9 cellular contexts compared by ENCODE assay signal in genomic region chr11:859394-860131, GRCh38. TPM values are rescaled to one million over a fixed set of nuclear protein-coding genes. Genes with fewer than 3 reads are reported as not detected.
DNase-seq lines count a peak whose midpoint lies in the region; ATAC-seq, FAIRE-seq and TF ChIP-seq lines count a peak whose summit lies in the region.
"Had no signal": no experiment of that assay in that cellular context is flagged by ENCODE, and none has a peak within 500 bp of the region (broad histone marks: within the 10 kb centered on the region; RNA-seq: fewer than 3 reads in every experiment).

No MANE protein-coding gene starts in this region.

- H3K9ac ChIP-seq in K562 (ENCODE audit: insufficient read depth in 1 of 2, low read depth in 2 of 2, low read length in 2 of 2) = peak overlapping the region in 1 of 2 experiments; percentile 84; a peak in 2 of 4 replicates

- CTCF ChIA-PET in K562 (lab: Yijun Ruan, JAX; ENCODE audit: low intra/inter-chr PET ratio) = no interaction called here

- ATAC-seq in K562 = peak; percentile 53
- no peak for ATAC-seq in HG03097 (IDR thresholded peaks at IDR 0.05; ENCODE audit: low FRiP score, unreplicated experiment)

- 31% methylated on average over 18 of the region's 31 CpGs for WGBS in K562 (ENCODE audit: insufficient coverage, low coverage, missing lambda C conversion rate)

- no peak overlapping the region for H3K4me3 ChIP-seq in K562

- DNase-seq in Ammon's horn (ENCODE audit: low spot score) = peak; percentile 89
- DNase-seq in NCI-H1694 (lab: John Stamatoyannopoulos, UW) = peak; percentile 78
- peak; percentile 55 to 70 (median 60) for DNase-seq in K562 (ENCODE audit: extremely low read depth in 1 of 4, low spot score in 3 of 4)
- DNase-seq in left kidney (ENCODE audit: low read depth, low spot score) = peak; percentile 66
- no peak for DNase-seq in stimulated activated CD4-positive, alpha-beta T cell treated with anti-CD3 and anti-CD28 coated beads, Interleukin-4, amount 100 ng/mL, for 4 hours
- no peak for DNase-seq in GM19240 (ENCODE audit: insufficient read length, low spot score)
- DNase-seq in activated gamma-delta T cell (lab: John Stamatoyannopoulos, UW) = no peak

- H3K9me1 ChIP-seq in K562 (ENCODE audit: control insufficient read depth, insufficient read depth, low read length) = peaks cover 5% of the 10 kb centered on the region

- BruUV-seq in K562 (replicated peaks; lab: Mats Ljungman, UMichigan) = no TSS peak

- TF ChIP-seq RAD21 in K562 (CRISPR knock-in tag; conservative IDR thresholded peaks at IDR 0.05 in 1 of 2, IDR thresholded peaks at IDR 0.05 in 1 of 2) = no peak

- no peaks in the 10 kb centered on the region for H3K36me3 ChIP-seq in K562 (ENCODE audit: control insufficient read depth, insufficient read depth, low read length)

- POLR2A ChIA-PET in K562 (lab: Yijun Ruan, JAX) = interaction anchor here (0.7 to 1.8 kb wide), 7 partner anchors 15 to 892 kb away, joined by 3 to 13 read pairs (median 3); partner anchors contain the start of genes POLR2L and TSPAN4

- no peaks in the 10 kb centered on the region for H3K9me3 ChIP-seq in K562 (replicated peaks; ENCODE audit: control insufficient read depth, insufficient read depth, low read depth, low read length)

- H3K27ac ChIP-seq in K562 (ENCODE audit: extremely low read depth, low read depth, low read length) = no peak overlapping the region

- no peak for TF ChIP-seq EP300 in K562 (IDR thresholded peaks at IDR 0.05; ENCODE audit: low read length)

- peaks cover 20% of the 10 kb centered on the region for H4K20me1 ChIP-seq in K562 (replicated peaks; ENCODE audit: control insufficient read depth, insufficient read depth, low read length)

- in situ Hi-C loops in K562 (cut with MboI) = no loop called here

- TF ChIP-seq POLR2A in K562 (conservative IDR thresholded peaks at IDR 0.05) = no peak

- no peaks in the 10 kb centered on the region for H3K79me2 ChIP-seq in K562 (ENCODE audit: control insufficient read depth, insufficient read depth, low read length)

- peaks cover 14 to 95% of the 10 kb centered on the region in 2 experiments for H3K4me1 ChIP-seq in K562 (replicated peaks in 1 of 2; ENCODE audit: control insufficient read depth in 2 of 2, insufficient read depth in 2 of 2, low read length in 2 of 2)

- TF ChIP-seq CTCF in K562 (IDR thresholded peaks at IDR 0.05 in 2 of 3, conservative IDR thresholded peaks at IDR 0.05 in 1 of 3; ENCODE audit: insufficient read depth in 2 of 3, low read depth in 1 of 3, low read length in 3 of 3) = no peak

- no peaks in the 10 kb centered on the region for H3K27me3 ChIP-seq in K562 (ENCODE audit: control insufficient read depth in 2 of 2, insufficient read depth in 2 of 2, low read length in 2 of 2)

- H2AFZ ChIP-seq in K562 (ENCODE audit: low read depth, low read length) = no peak overlapping the region

- no peak for FAIRE-seq in K562 (lab: Jason Lieb, UNC)
- FAIRE-seq: GM18507 had no signal

- intact Hi-C loops in K562 (cut with micrococcal nuclease) = no loop called here

- no peak overlapping the region for H3K4me2 ChIP-seq in K562 (ENCODE audit: insufficient read depth, low read length)

RNA-seq across cellular contexts. Expression of gene TSPAN4, which starts 16.9 kb away (rescaled TPM):
- 19.4 and 74.3 TPM in 2 replicates for total RNA-seq in K562 (2011; cell fraction: chromatin; rRNA removed; ENCODE audit: low replicate concordance)
- 78.6 and 92.9 TPM in 2 replicates for total RNA-seq in K562 (2011; cell fraction: nucleolus; rRNA removed)
- total RNA-seq in K562 (2011; cell fraction: nucleoplasm; rRNA removed) = 32.7 and 41.1 TPM in 2 replicates
- total RNA-seq in K562 (2014; rRNA removed) (23.1 and 40.5 TPM in 2 replicates), K562 (2014; rRNA removed; fragmentation: Illumina TruSeq; extraction: Trizol) (2.3 and 3.8 TPM in 2 replicates), K562 (2015; rRNA removed; fragmentation: Illumina TruSeq; extraction: Trizol) (15.7 and 16.7 TPM in 2 replicates), K562 (2021) (27.6 and 28.3 TPM in 2 replicates)
- polyA plus RNA-seq in K562 (2011; rRNA removed) (21.5 and 42.1 TPM in 2 replicates), K562 (2014; fragmentation: Illumina TruSeq; extraction: Trizol) (5.6 and 19.8 TPM in 2 replicates), K562 (2014; fragmentation: Nextera tagmentation; extraction: Ambion mirVana) (1 to 10 TPM in 1 of 2 experiments, under 1 TPM in 1; 0.07 to 2.4 TPM), K562 (2014; rRNA removed) (31.0 and 33.0 TPM in 2 replicates)
- polyA plus RNA-seq in K562 (2011; cell fraction: cytosol; rRNA removed) = 46.2 and 103 TPM in 2 replicates
- polyA plus RNA-seq in K562 (2011; cell fraction: nucleus; rRNA removed) = 108 and 187 TPM in 2 replicates
- 26.1 and 35.7 TPM in 2 replicates for polyA plus RNA-seq in K562 (2012)
- polyA minus RNA-seq in K562 (2011; rRNA and poly(A)+ RNA removed) = 6.9 and 10.4 TPM in 2 replicates
- 27.9 and 34.5 TPM in 2 replicates for polyA minus RNA-seq in K562 (2011; cell fraction: cytosol; rRNA and poly(A)+ RNA removed)
- 18.6 and 21.2 TPM in 2 replicates for polyA minus RNA-seq in K562 (2011; cell fraction: nucleus; rRNA and poly(A)+ RNA removed)

RNA-seq across cellular contexts. Expression of gene POLR2L, which starts 17.2 kb away (rescaled TPM):
- 11.3 and 43.7 TPM in 2 replicates for total RNA-seq in K562 (2011; cell fraction: chromatin; rRNA removed; ENCODE audit: low replicate concordance)
- total RNA-seq in K562 (2011; cell fraction: nucleolus; rRNA removed) = 55.9 and 78.4 TPM in 2 replicates
- 39.7 and 45.6 TPM in 2 replicates for total RNA-seq in K562 (2011; cell fraction: nucleoplasm; rRNA removed)
- 688 and 1,043 TPM in 2 replicates for total RNA-seq in K562 (2014; rRNA removed)
- 21.4 and 38.3 TPM in 2 replicates for total RNA-seq in K562 (2014; rRNA removed; fragmentation: Illumina TruSeq; extraction: Trizol)
- 170 and 171 TPM in 2 replicates for total RNA-seq in K562 (2015; rRNA removed; fragmentation: Illumina TruSeq; extraction: Trizol)
- total RNA-seq in K562 (2021) = 217 and 237 TPM in 2 replicates
- polyA plus RNA-seq in K562 (2011; rRNA removed) = 40.7 and 91.6 TPM in 2 replicates
- polyA plus RNA-seq in K562 (2011; cell fraction: cytosol; rRNA removed) = 76.1 and 201 TPM in 2 replicates
- polyA plus RNA-seq in K562 (2011; cell fraction: nucleus; rRNA removed) = 112 and 200 TPM in 2 replicates
- polyA plus RNA-seq in K562 (2012) = 226 and 569 TPM in 2 replicates
- 48.1 and 191 TPM in 2 replicates for polyA plus RNA-seq in K562 (2014; fragmentation: Illumina TruSeq; extraction: Trizol)
- polyA plus RNA-seq in K562 (2014; fragmentation: Nextera tagmentation; extraction: Ambion mirVana) = 100 to 1,000 TPM in 1 of 2 experiments, 10 to 100 TPM in 1; 97.7 to 108 TPM
- 350 and 635 TPM in 2 replicates for polyA plus RNA-seq in K562 (2014; rRNA removed)
- 35.2 and 74.3 TPM in 2 replicates for polyA minus RNA-seq in K562 (2011; rRNA and poly(A)+ RNA removed)
- 127 and 132 TPM in 2 replicates for polyA minus RNA-seq in K562 (2011; cell fraction: cytosol; rRNA and poly(A)+ RNA removed)
- polyA minus RNA-seq in K562 (2011; cell fraction: nucleus; rRNA and poly(A)+ RNA removed) = 29.1 and 33.3 TPM in 2 replicates

RNA-seq across cellular contexts. Expression of gene CD151, which starts 26.8 kb away (rescaled TPM):
- 104 and 449 TPM in 2 replicates for total RNA-seq in K562 (2011; cell fraction: chromatin; rRNA removed; ENCODE audit: low replicate concordance)
- 583 and 614 TPM in 2 replicates for total RNA-seq in K562 (2011; cell fraction: nucleolus; rRNA removed)
- 235 and 299 TPM in 2 replicates for total RNA-seq in K562 (2011; cell fraction: nucleoplasm; rRNA removed)
- total RNA-seq in K562 (2014; rRNA removed) (141 and 185 TPM in 2 replicates), K562 (2014; rRNA removed; fragmentation: Illumina TruSeq; extraction: Trizol) (40.0 and 65.9 TPM in 2 replicates), K562 (2015; rRNA removed; fragmentation: Illumina TruSeq; extraction: Trizol) (121 and 140 TPM in 2 replicates), K562 (2021) (187 and 189 TPM in 2 replicates)
- polyA plus RNA-seq in K562 (2011; rRNA removed) (179 and 218 TPM in 2 replicates), K562 (2014; fragmentation: Illumina TruSeq; extraction: Trizol) (95.6 and 190 TPM in 2 replicates), K562 (2014; fragmentation: Nextera tagmentation; extraction: Ambion mirVana) (1 to 10 TPM; 2.3 to 6.5 TPM), K562 (2014; rRNA removed) (187 and 238 TPM in 2 replicates)
- polyA plus RNA-seq in K562 (2011; cell fraction: cytosol; rRNA removed) = 332 and 568 TPM in 2 replicates
- polyA plus RNA-seq in K562 (2011; cell fraction: nucleus; rRNA removed) = 363 and 514 TPM in 2 replicates
- polyA plus RNA-seq in K562 (2012) = 181 and 228 TPM in 2 replicates
- 64.7 and 146 TPM in 2 replicates for polyA minus RNA-seq in K562 (2011; rRNA and poly(A)+ RNA removed)
- 86.1 and 96.6 TPM in 2 replicates for polyA minus RNA-seq in K562 (2011; cell fraction: cytosol; rRNA and poly(A)+ RNA removed)
- 94.5 and 98.4 TPM in 2 replicates for polyA minus RNA-seq in K562 (2011; cell fraction: nucleus; rRNA and poly(A)+ RNA removed)

RNA-seq across cellular contexts. Expression of gene CRACR2B, which starts 31.8 kb away (rescaled TPM):
- 32.8 and 134 TPM in 2 replicates for total RNA-seq in K562 (2011; cell fraction: chromatin; rRNA removed; ENCODE audit: low replicate concordance)
- 116 and 120 TPM in 2 replicates for total RNA-seq in K562 (2011; cell fraction: nucleolus; rRNA removed)
- total RNA-seq in K562 (2011; cell fraction: nucleoplasm; rRNA removed) = 53.6 and 58.1 TPM in 2 replicates
- total RNA-seq in K562 (2014; rRNA removed) = 19.7 and 21.9 TPM in 2 replicates
- 0.86 and 2.3 TPM in 2 replicates for total RNA-seq in K562 (2014; rRNA removed; fragmentation: Illumina TruSeq; extraction: Trizol)
- 5.8 and 6.0 TPM in 2 replicates for total RNA-seq in K562 (2015; rRNA removed; fragmentation: Illumina TruSeq; extraction: Trizol)
- 29.0 and 35.7 TPM in 2 replicates for total RNA-seq in K562 (2021)
- 5.7 and 15.1 TPM in 2 replicates for polyA plus RNA-seq in K562 (2011; rRNA removed)
- 5.8 and 17.5 TPM in 2 replicates for polyA plus RNA-seq in K562 (2011; cell fraction: cytosol; rRNA removed)
- 229 and 325 TPM in 2 replicates for polyA plus RNA-seq in K562 (2011; cell fraction: nucleus; rRNA removed)
- 22.7 and 54.8 TPM in 2 replicates for polyA plus RNA-seq in K562 (2012)
- 7.2 and 13.1 TPM in 2 replicates for polyA plus RNA-seq in K562 (2014; fragmentation: Illumina TruSeq; extraction: Trizol)
- polyA plus RNA-seq in K562 (2014; fragmentation: Nextera tagmentation; extraction: Ambion mirVana) = under 1 TPM; 0.10 to 0.13 TPM
- polyA plus RNA-seq in K562 (2014; rRNA removed) = 40.7 and 51.0 TPM in 2 replicates
- 0.84 and 1.6 TPM in 2 replicates for polyA minus RNA-seq in K562 (2011; rRNA and poly(A)+ RNA removed)
- 5.2 and 6.3 TPM in 2 replicates for polyA minus RNA-seq in K562 (2011; cell fraction: cytosol; rRNA and poly(A)+ RNA removed)
- 24.2 and 30.4 TPM in 2 replicates for polyA minus RNA-seq in K562 (2011; cell fraction: nucleus; rRNA and poly(A)+ RNA removed)

RNA-seq across cellular contexts. Expression of gene PNPLA2, which starts 40.8 kb away (rescaled TPM):
- 83.1 and 391 TPM in 2 replicates for total RNA-seq in K562 (2011; cell fraction: chromatin; rRNA removed; ENCODE audit: low replicate concordance)
- 282 and 286 TPM in 2 replicates for total RNA-seq in K562 (2011; cell fraction: nucleolus; rRNA removed)
- 136 and 157 TPM in 2 replicates for total RNA-seq in K562 (2011; cell fraction: nucleoplasm; rRNA removed)
- total RNA-seq in K562 (2014; rRNA removed) (22.2 and 32.0 TPM in 2 replicates), K562 (2014; rRNA removed; fragmentation: Illumina TruSeq; extraction: Trizol) (3.6 and 5.0 TPM in 2 replicates), K562 (2015; rRNA removed; fragmentation: Illumina TruSeq; extraction: Trizol) (8.4 and 9.0 TPM in 2 replicates), K562 (2021) (87.1 and 87.5 TPM in 2 replicates)
- polyA plus RNA-seq in K562 (2011; rRNA removed) (6.9 and 29.3 TPM in 2 replicates), K562 (2014; fragmentation: Illumina TruSeq; extraction: Trizol) (21.4 and 37.1 TPM in 2 replicates), K562 (2014; fragmentation: Nextera tagmentation; extraction: Ambion mirVana) (under 1 TPM; 0.39 TPM), K562 (2014; rRNA removed) (36.4 and 49.4 TPM in 2 replicates)
- polyA plus RNA-seq in K562 (2011; cell fraction: cytosol; rRNA removed) = 10.0 and 17.9 TPM in 2 replicates
- polyA plus RNA-seq in K562 (2011; cell fraction: nucleus; rRNA removed) = 266 and 420 TPM in 2 replicates
- polyA plus RNA-seq in K562 (2012) = 39.2 and 88.0 TPM in 2 replicates
- polyA minus RNA-seq in K562 (2011; rRNA and poly(A)+ RNA removed) = 9.2 and 12.6 TPM in 2 replicates
- 26.3 TPM in 2 replicates for polyA minus RNA-seq in K562 (2011; cell fraction: cytosol; rRNA and poly(A)+ RNA removed)
- polyA minus RNA-seq in K562 (2011; cell fraction: nucleus; rRNA and poly(A)+ RNA removed) = 88.9 and 90.9 TPM in 2 replicates

Comparison
In these comparisons a context has a peak if more than half of its experiments do, and no peak if none do; other contexts are left out.
1. DNase-seq: peak in Ammon's horn (single experiment), NCI-H1694 (single experiment), K562 (4 of 4) and left kidney (single experiment); none in stimulated activated CD4-positive, alpha-beta T cell treated with anti-CD3 and anti-CD28 coated beads, Interleukin-4, amount 100 ng/mL, for 4 hours (0 of 2), GM19240 (single experiment) and activated gamma-delta T cell (single experiment).